In genomic region chr18:36186461-36187137, GRCh38 we compare ENCODE assay signal across 8 cellular contexts. TPM values are rescaled to one million over a fixed set of nuclear protein-coding genes. Genes with fewer than 3 reads are reported as not detected.
DNase-seq lines count a peak whose midpoint lies in the region; ATAC-seq, FAIRE-seq and TF ChIP-seq lines count a peak whose summit lies in the region.

No MANE protein-coding gene starts in this region.

- CTCF ChIA-PET in GM12878 (lab: Yijun Ruan, JAX), result interaction anchor here (0.8 kb wide), 2 partner anchors 13 to 23 kb away, joined by 3 read pairs; no protein-coding TSS in a partner anchor

- in situ Hi-C loops in GM12878 (cut with MboI), result no loop called here

- no TSS peak for BruUV-seq in GM12878 (replicated peaks; lab: Mats Ljungman, UMichigan)

- DNase-seq in GM12864 (ENCODE audit: low read depth) (no peak), LoVo (ENCODE audit: low spot score) (peak; percentile 14), GM12878 (ENCODE audit: low read depth, low spot score) (no peak), kidney (peak; percentile 85), GDM1 (lab: John Stamatoyannopoulos, UW) (no peak), NCI-H2081 treated with DMSO at 0.1 percent for 48 hours (lab: John Stamatoyannopoulos, UW) (no peak)
- peak in 1 of 2 donors; percentile 15 for DNase-seq in stimulated activated naive CD8-positive, alpha-beta T cell treated with anti-CD3 and anti-CD28 coated beads, Interleukin-15, amount 100 ng/mL, for 72 hours

- SMC1A ChIA-PET in GM12878 (lab: Charles Lee; ENCODE audit: uncharacterized antibody, unreplicated experiment), result interaction anchor here (1.4 kb wide), 1 partner anchor 14 kb away, joined by 3 read pairs; no protein-coding TSS in a partner anchor

- H3K4me1 Mint-ChIP-seq in stimulated activated naive CD8-positive, alpha-beta T cell treated with anti-CD3 and anti-CD28 coated beads, Interleukin-15, amount 100 ng/mL, for 72 hours, result peaks cover 14% of the 10 kb centered on the region

- no peaks in the 10 kb centered on the region for H3K36me3 ChIP-seq in GM12878 (ENCODE audit: control insufficient read depth in 2 of 2, insufficient read depth in 2 of 2, low read length in 1 of 2)
- H3K36me3 ChIP-seq in kidney (ENCODE audit: control insufficient read depth in 1 of 2, insufficient read depth in 2 of 2, low read length in 2 of 2), result no peaks in the 10 kb centered on the region

- H3K27ac Mint-ChIP-seq in stimulated activated naive CD8-positive, alpha-beta T cell treated with anti-CD3 and anti-CD28 coated beads, Interleukin-15, amount 100 ng/mL, for 72 hours, result peak overlapping the region in 1 of 2 donors; percentile 66

- H4K20me1 ChIP-seq in GM12878 (ENCODE audit: control insufficient read depth, insufficient read depth), result no peaks in the 10 kb centered on the region

- peak overlapping the region; percentile 77 to 82 for H3K4me3 Mint-ChIP-seq in stimulated activated naive CD8-positive, alpha-beta T cell treated with anti-CD3 and anti-CD28 coated beads, Interleukin-15, amount 100 ng/mL, for 72 hours

- H3K27ac ChIP-seq in GM12878 (ENCODE audit: control insufficient read depth, insufficient read depth), result no peak overlapping the region
- H3K27ac ChIP-seq in kidney (ENCODE audit: low read depth in 2 of 2, low read length in 2 of 2), result no peak overlapping the region

- H3K27me3 Mint-ChIP-seq in stimulated activated naive CD8-positive, alpha-beta T cell treated with anti-CD3 and anti-CD28 coated beads, Interleukin-15, amount 100 ng/mL, for 72 hours, result peaks cover 40% of the 10 kb centered on the region

- WGBS in GM12878 (ENCODE audit: insufficient coverage, insufficient replicate concordance, low lambda C conversion rate, missing lambda C conversion rate), result 47% methylated on average over 28 of the region's 42 CpGs

- intact Hi-C loops in GM12878 (cut with micrococcal nuclease; ENCODE audit: unreplicated experiment) (no loop called here), kidney (cut with DNase I) (no loop called here)

- peaks cover 9% of the 10 kb centered on the region; the same call in 1 of the 2 replicates for H3K4me1 ChIP-seq in GM12878 (ENCODE audit: control insufficient read depth, insufficient read depth, low read length)
- peaks cover 0 to 5% of the 10 kb centered on the region in 2 donors for H3K4me1 ChIP-seq in kidney (ENCODE audit: control insufficient read depth in 1 of 2, insufficient read depth in 1 of 2, low read depth in 1 of 2, low read length in 2 of 2)

- FAIRE-seq in GM12878 (lab: Jason Lieb, UNC), result no peak
- FAIRE-seq in kidney (lab: Jason Lieb, UNC), result no peak

- TF ChIP-seq CTCF in GM12864 (IDR thresholded peaks at IDR 0.05; ENCODE audit: low read depth, low read length, missing control alignments) (no peak), GM12878 (IDR thresholded peaks at IDR 0.05 in 2 of 3, conservative IDR thresholded peaks at IDR 0.05 in 1 of 3; ENCODE audit: control insufficient read depth in 2 of 3, extremely low read depth in 1 of 3, insufficient read depth in 1 of 3, low read depth in 3 of 3, low read length in 3 of 3) (peak in 1 of 3 experiments; percentile 15; a peak in 2 of 6 replicates), kidney (IDR thresholded peaks at IDR 0.05; ENCODE audit: borderline replicate concordance, extremely low read depth, insufficient read depth) (no peak)

- POLR2A ChIA-PET in GM12878 (lab: Charles Lee), result interaction anchor here (0.7 kb wide), 1 partner anchor 325 kb away, joined by 4 read pairs; no protein-coding TSS in a partner anchor

- no peaks in the 10 kb centered on the region for H3K79me2 ChIP-seq in GM12878 (ENCODE audit: control insufficient read depth, insufficient read depth, low read length)

- TF ChIP-seq EP300 in GM12878 (IDR thresholded peaks at IDR 0.05; ENCODE audit: borderline replicate concordance in 1 of 2, control insufficient read depth in 1 of 2, low read depth in 2 of 2, low read length in 2 of 2), result no peak

- RAD21 ChIA-PET in GM12878 (lab: Charles Lee; ENCODE audit: unreplicated experiment), result interaction anchor here (1.0 kb wide), 1 partner anchor 98 kb away, joined by 4 read pairs; no protein-coding TSS in a partner anchor

- H3K4me3 ChIP-seq in GM12864 (ENCODE audit: low read depth, low read length) (peak overlapping the region; percentile 74), GM12878 (peak overlapping the region; percentile 90), kidney (ENCODE audit: low read length in 2 of 2) (peak overlapping the region; percentile 65 to 86)

- peak overlapping the region; percentile 24; the same call in 1 of the 2 replicates for H3K9ac ChIP-seq in GM12878 (ENCODE audit: control insufficient read depth, insufficient read depth, low read length)
- peak overlapping the region in 1 of 2 donors; percentile 62 for H3K9ac ChIP-seq in kidney (ENCODE audit: low read length in 2 of 2)

- no peak for TF ChIP-seq POLR2A in GM12878 (IDR thresholded peaks at IDR 0.05; ENCODE audit: low read depth, low read length)

- H3K4me2 ChIP-seq in GM12878 (ENCODE audit: control insufficient read depth, insufficient read depth), result peak overlapping the region; percentile 80

- H3K27me3 ChIP-seq in GM12878 (replicated peaks in 1 of 2; ENCODE audit: control insufficient read depth in 2 of 2, insufficient read depth in 2 of 2, low read length in 1 of 2), result no peaks in the 10 kb centered on the region

- H3K9me3 ChIP-seq in GM12878 (replicated peaks; ENCODE audit: control insufficient read depth, insufficient read depth, low read length) (no peaks in the 10 kb centered on the region), kidney (ENCODE audit: control insufficient read depth in 1 of 2, low read length in 2 of 2) (no peaks in the 10 kb centered on the region)

- no peaks in the 10 kb centered on the region for H3K9me3 Mint-ChIP-seq in stimulated activated naive CD8-positive, alpha-beta T cell treated with anti-CD3 and anti-CD28 coated beads, Interleukin-15, amount 100 ng/mL, for 72 hours

- no peak for TF ChIP-seq RAD21 in GM12878 (IDR thresholded peaks at IDR 0.05; ENCODE audit: insufficient read depth, low read depth, low read length)

- peak; percentile 44 for ATAC-seq in GM12878
- ATAC-seq in stimulated activated naive CD8-positive, alpha-beta T cell treated with anti-CD3 and anti-CD28 coated beads, Interleukin-15, amount 100 ng/mL, for 72 hours, result peak; percentile 36
- no peak for ATAC-seq in GM18907 (IDR thresholded peaks at IDR 0.05; ENCODE audit: unreplicated experiment)

- peak overlapping the region; percentile 31 for H2AFZ ChIP-seq in GM12878 (ENCODE audit: control insufficient read depth, low read depth, low read length)

RNA-seq across cellular contexts. Expression of gene MOCOS, which starts 0.7 kb away (rescaled TPM):
- 0.19 TPM in 1 of 2 replicates, not detected in the other for total RNA-seq in GM12878 (2013; cell fraction: nucleolus; rRNA removed)
- total RNA-seq in GM12878 (2014; rRNA removed) (0.34 and 0.49 TPM in 2 replicates), GM12878 (2014; rRNA removed; fragmentation: Illumina TruSeq; extraction: Trizol) (0.31 and 0.41 TPM in 2 replicates), GM12878 (2021) (0.35 and 0.38 TPM in 2 replicates), kidney (5.8 TPM)
- polyA plus RNA-seq in GM12878 (2011; ENCODE audit: low read depth), result 0.04 TPM
- polyA plus RNA-seq in GM12878 (2011; rRNA removed) (0.56 and 1.1 TPM in 2 replicates), GM12878 (2014; fragmentation: Illumina TruSeq; extraction: Trizol) (0.21 and 0.24 TPM in 2 replicates), GM12878 (2014; fragmentation: Nextera tagmentation; extraction: Ambion mirVana) (under 1 TPM; 0.16 to 0.26 TPM), GM12878 (2014; rRNA removed) (0.46 and 0.58 TPM in 2 replicates), GM12878 (2016; fragmentation: Nextera tagmentation; extraction: Ambion mirVana) (under 1 TPM; 0.25 to 0.47 TPM), kidney (ENCODE audit: insufficient read depth, low read depth, low replicate concordance) (1.1 TPM)
- 0.28 and 0.30 TPM in 2 replicates for polyA plus RNA-seq in GM12878 (2011; cell fraction: cytosol; rRNA removed)
- polyA plus RNA-seq in GM12878 (2011; cell fraction: nucleus; rRNA removed), result 0.25 and 0.29 TPM in 2 replicates
- polyA plus RNA-seq in GM12878 (2012), result 0.04 and 0.13 TPM in 2 replicates
- 0.15 and 0.52 TPM in 2 replicates for polyA minus RNA-seq in GM12878 (2011; rRNA and poly(A)+ RNA removed)
- polyA minus RNA-seq in GM12878 (2011; cell fraction: cytosol; rRNA and poly(A)+ RNA removed), result 0.40 and 0.73 TPM in 2 replicates
- 0.24 and 0.38 TPM in 2 replicates for polyA minus RNA-seq in GM12878 (2011; cell fraction: nucleus; rRNA and poly(A)+ RNA removed)

RNA-seq across cellular contexts. Expression of gene ELP2, which starts 56.9 kb away (rescaled TPM):
- total RNA-seq in GM12878 (2013; cell fraction: nucleolus; rRNA removed), result 502 and 522 TPM in 2 replicates
- total RNA-seq in GM12878 (2014; rRNA removed), result 117 and 145 TPM in 2 replicates
- 58.9 and 59.8 TPM in 2 replicates for total RNA-seq in GM12878 (2014; rRNA removed; fragmentation: Illumina TruSeq; extraction: Trizol)
- total RNA-seq in GM12878 (2021), result 88.8 and 92.8 TPM in 2 replicates
- polyA plus RNA-seq in GM12878 (2011; ENCODE audit: low read depth), result 85.1 TPM
- polyA plus RNA-seq in GM12878 (2011; rRNA removed), result 134 and 180 TPM in 2 replicates
- polyA plus RNA-seq in GM12878 (2011; cell fraction: cytosol; rRNA removed), result 57.9 and 70.0 TPM in 2 replicates
- polyA plus RNA-seq in GM12878 (2011; cell fraction: nucleus; rRNA removed), result 110 and 124 TPM in 2 replicates
- 98.3 and 108 TPM in 2 replicates for polyA plus RNA-seq in GM12878 (2012)
- 56.9 and 73.2 TPM in 2 replicates for polyA plus RNA-seq in GM12878 (2014; fragmentation: Illumina TruSeq; extraction: Trizol)
- polyA plus RNA-seq in GM12878 (2014; fragmentation: Nextera tagmentation; extraction: Ambion mirVana), result 10 to 100 TPM; 90.6 to 90.7 TPM
- 58.4 and 65.5 TPM in 2 replicates for polyA plus RNA-seq in GM12878 (2014; rRNA removed)
- 10 to 100 TPM; 76.9 to 86.4 TPM for polyA plus RNA-seq in GM12878 (2016; fragmentation: Nextera tagmentation; extraction: Ambion mirVana)
- 139 and 161 TPM in 2 replicates for polyA minus RNA-seq in GM12878 (2011; rRNA and poly(A)+ RNA removed)
- polyA minus RNA-seq in GM12878 (2011; cell fraction: cytosol; rRNA and poly(A)+ RNA removed), result 40.2 and 47.3 TPM in 2 replicates
- 111 and 131 TPM in 2 replicates for polyA minus RNA-seq in GM12878 (2011; cell fraction: nucleus; rRNA and poly(A)+ RNA removed)
- total RNA-seq in kidney, result 74.0 TPM
- 55.9 TPM for polyA plus RNA-seq in kidney (ENCODE audit: insufficient read depth, low read depth, low replicate concordance)

RNA-seq across cellular contexts. Expression of gene SLC39A6, which starts 57.5 kb away (rescaled TPM):
- 49.7 and 61.2 TPM in 2 replicates for total RNA-seq in GM12878 (2013; cell fraction: nucleolus; rRNA removed)
- total RNA-seq in GM12878 (2014; rRNA removed) (53.3 and 58.1 TPM in 2 replicates), GM12878 (2014; rRNA removed; fragmentation: Illumina TruSeq; extraction: Trizol) (54.8 and 54.9 TPM in 2 replicates), GM12878 (2021) (31.5 and 31.8 TPM in 2 replicates), kidney (44.7 TPM)
- 22.7 TPM for polyA plus RNA-seq in GM12878 (2011; ENCODE audit: low read depth)
- polyA plus RNA-seq in GM12878 (2011; rRNA removed) (65.1 and 65.9 TPM in 2 replicates), GM12878 (2014; fragmentation: Illumina TruSeq; extraction: Trizol) (51.5 and 60.6 TPM in 2 replicates), GM12878 (2014; fragmentation: Nextera tagmentation; extraction: Ambion mirVana) (10 to 100 TPM; 12.4 to 19.5 TPM), GM12878 (2014; rRNA removed) (27.7 and 34.1 TPM in 2 replicates), GM12878 (2016; fragmentation: Nextera tagmentation; extraction: Ambion mirVana) (10 to 100 TPM; 38.7 to 43.9 TPM), kidney (ENCODE audit: insufficient read depth, low read depth, low replicate concordance) (27.3 TPM)
- 37.4 and 45.2 TPM in 2 replicates for polyA plus RNA-seq in GM12878 (2011; cell fraction: cytosol; rRNA removed)
- polyA plus RNA-seq in GM12878 (2011; cell fraction: nucleus; rRNA removed), result 27.5 and 31.7 TPM in 2 replicates
- polyA plus RNA-seq in GM12878 (2012), result 20.1 and 22.9 TPM in 2 replicates
- 66.1 and 89.0 TPM in 2 replicates for polyA minus RNA-seq in GM12878 (2011; rRNA and poly(A)+ RNA removed)
- polyA minus RNA-seq in GM12878 (2011; cell fraction: cytosol; rRNA and poly(A)+ RNA removed), result 13.1 and 16.2 TPM in 2 replicates
- 10.6 and 15.5 TPM in 2 replicates for polyA minus RNA-seq in GM12878 (2011; cell fraction: nucleus; rRNA and poly(A)+ RNA removed)

Comparison
In these comparisons a context has a peak if more than half of its experiments do, and no peak if none do; other contexts are left out.
1. DNase-seq: peak in LoVo (single experiment) and kidney (single experiment); none in GM12864 (single experiment), GM12878 (single experiment), GDM1 (single experiment) and NCI-H2081 treated with DMSO at 0.1 percent for 48 hours (single experiment).
2. Peak in every context shown above with its lines, with median percentiles within 50 percentile points of each other: H3K4me3 ChIP-seq.